ENCODE assay signal across 31 cellular contexts in the genomic region with DNA sequence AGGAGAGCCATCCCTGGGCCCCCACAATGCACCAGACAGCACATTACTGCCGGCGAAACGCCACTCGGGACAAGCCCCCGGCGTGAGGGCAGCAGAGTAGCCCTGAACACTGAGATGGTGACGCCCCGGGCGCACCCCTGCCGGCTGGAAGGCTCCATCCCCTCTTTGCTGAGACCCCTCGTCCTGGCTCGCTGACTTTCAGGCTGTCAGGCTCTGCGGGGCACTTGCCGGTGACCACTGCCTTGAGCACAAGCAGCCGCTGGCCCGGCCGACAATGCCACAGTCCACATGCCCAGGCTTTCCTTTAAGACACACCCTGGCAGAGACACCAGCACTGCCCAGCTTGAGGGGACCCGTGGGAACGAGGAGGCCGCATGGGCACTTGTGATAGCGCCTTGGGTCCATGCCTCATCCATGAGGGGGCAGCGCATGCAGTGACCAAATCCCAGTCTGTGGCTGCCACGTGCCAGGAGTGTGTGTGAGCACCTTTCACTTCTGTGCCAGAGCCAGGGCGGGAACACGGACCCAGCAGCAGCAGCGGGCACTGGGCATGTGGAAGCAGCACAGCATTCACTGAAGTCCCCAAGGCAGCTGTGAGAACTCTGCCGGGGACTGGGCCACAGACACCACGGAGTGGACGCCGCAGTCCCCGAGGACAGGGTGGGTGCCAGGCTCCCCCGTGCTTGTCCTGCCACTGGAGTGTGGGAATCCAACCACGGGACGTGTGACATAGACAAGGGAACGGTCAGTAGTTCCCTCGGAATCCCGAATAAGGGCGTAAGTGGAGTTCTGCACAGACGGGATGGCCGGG.
"Had no signal": no experiment of that assay in that cellular context is flagged by ENCODE, and none has a peak within 500 bp of the region (broad histone marks: within the 10 kb centered on the region; RNA-seq: fewer than 3 reads in every experiment).

No MANE protein-coding gene starts in this region.

- H3K27me3 ChIP-seq: ascending aorta, cardiac muscle cell, Peyer's patch had no signal

- H3K27ac ChIP-seq: ascending aorta, cardiac muscle cell, Peyer's patch, WERI-Rb-1 had no signal

- H3K4me3 ChIP-seq: ascending aorta, cardiac muscle cell, Peyer's patch had no signal

- DNase-seq: activated CD4-positive, alpha-beta T cell treated with anti-CD3 and anti-CD28 coated beads, Interleukin-2, amount 10 ng/mL, durations not matched to agents 24 days and 14 days; activated CD4-positive, alpha-beta T cell treated with anti-CD3 and anti-CD28 coated beads, Interleukin-2, amount 50 U/mL, for 4 hours; activated CD8-positive, alpha-beta T cell treated with anti-CD3 and anti-CD28 coated beads for 36 hours; activated effector memory CD4-positive, alpha-beta T cell treated with anti-CD3 and anti-CD28 coated beads, Interleukin-2, amount 50 U/mL, for 16 hours; activated naive CD4-positive, alpha-beta T cell; activated naive CD4-positive, alpha-beta T cell treated with anti-CD3 and anti-CD28 coated beads, Interleukin-2, amount 50 U/mL, for 16 hours; activated naive CD8-positive, alpha-beta T cell treated with anti-CD3 and anti-CD28 coated beads for 36 hours; activated T-cell treated with anti-CD3 and anti-CD28 coated beads, Interleukin-2, amount 50 U/mL, for 1 hour; activated T-cell treated with anti-CD3 and anti-CD28 coated beads, Interleukin-2, amount 50 U/mL, for 72 hours; amniotic stem cell; MM.1S; MV-4-11; NCI-H1092; NCI-H146; NCI-H187; NCI-H2029 treated with DMSO at 0.1 percent for 48 hours; NCI-H2107; NCI-H2171; NCI-H510A; NCI-H526; NCI-H748 treated with DMSO at 0.1 percent for 48 hours; NK-92 treated with Interleukin-12 subunit alpha and Interleukin-12 subunit beta, amount 100 ng/mL, for 24 hours; PC-3; Peyer's patch; Right ventricle myocardium superior; RPMI8226; T1000; WERI-Rb-1 had no signal

- H3K9me3 Mint-ChIP-seq: activated CD4-positive, alpha-beta T cell treated with anti-CD3 and anti-CD28 coated beads, Interleukin-2, amount 10 ng/mL, durations not matched to agents 24 days and 14 days; activated CD8-positive, alpha-beta T cell treated with anti-CD3 and anti-CD28 coated beads for 36 hours; activated naive CD8-positive, alpha-beta T cell treated with anti-CD3 and anti-CD28 coated beads for 36 hours; activated T-cell treated with anti-CD3 and anti-CD28 coated beads, Interleukin-2, amount 50 U/mL, for 72 hours; activated T-helper 17 cell treated with anti-CD3 and anti-CD28 coated beads, Interleukin-2, amount 50 U/mL, for 72 hours had no signal

- H3K4me3 Mint-ChIP-seq: activated CD4-positive, alpha-beta T cell treated with anti-CD3 and anti-CD28 coated beads, Interleukin-2, amount 10 ng/mL, durations not matched to agents 24 days and 14 days; activated CD8-positive, alpha-beta T cell treated with anti-CD3 and anti-CD28 coated beads for 36 hours; activated naive CD8-positive, alpha-beta T cell treated with anti-CD3 and anti-CD28 coated beads for 36 hours; activated T-cell treated with anti-CD3 and anti-CD28 coated beads, Interleukin-2, amount 50 U/mL, for 72 hours; activated T-helper 17 cell treated with anti-CD3 and anti-CD28 coated beads, Interleukin-2, amount 50 U/mL, for 72 hours had no signal

- ATAC-seq: activated CD8-positive, alpha-beta T cell treated with anti-CD3 and anti-CD28 coated beads for 36 hours; activated T-cell treated with anti-CD3 and anti-CD28 coated beads, Interleukin-2, amount 50 U/mL, for 72 hours; activated T-helper 17 cell treated with anti-CD3 and anti-CD28 coated beads, Interleukin-2, amount 50 U/mL, for 72 hours; PC-3 had no signal

- H3K4me1 ChIP-seq: ascending aorta had no signal

- H3K9me3 ChIP-seq: ascending aorta, Peyer's patch had no signal

- H3K4me1 Mint-ChIP-seq: activated T-helper 17 cell treated with anti-CD3 and anti-CD28 coated beads, Interleukin-2, amount 50 U/mL, for 72 hours had no signal

- H3K27ac Mint-ChIP-seq: activated CD4-positive, alpha-beta T cell treated with anti-CD3 and anti-CD28 coated beads, Interleukin-2, amount 10 ng/mL, durations not matched to agents 24 days and 14 days; activated CD8-positive, alpha-beta T cell treated with anti-CD3 and anti-CD28 coated beads for 36 hours; activated naive CD8-positive, alpha-beta T cell treated with anti-CD3 and anti-CD28 coated beads for 36 hours; activated T-cell treated with anti-CD3 and anti-CD28 coated beads, Interleukin-2, amount 50 U/mL, for 72 hours; activated T-helper 17 cell treated with anti-CD3 and anti-CD28 coated beads, Interleukin-2, amount 50 U/mL, for 72 hours had no signal

- H3K27me3 Mint-ChIP-seq: activated CD4-positive, alpha-beta T cell treated with anti-CD3 and anti-CD28 coated beads, Interleukin-2, amount 10 ng/mL, durations not matched to agents 24 days and 14 days; activated CD8-positive, alpha-beta T cell treated with anti-CD3 and anti-CD28 coated beads for 36 hours; activated naive CD8-positive, alpha-beta T cell treated with anti-CD3 and anti-CD28 coated beads for 36 hours; activated T-helper 17 cell treated with anti-CD3 and anti-CD28 coated beads, Interleukin-2, amount 50 U/mL, for 72 hours had no signal
